Comparison of ENCODE assay signal across 28 cellular contexts in genomic region chr1:40652979-40653378, GRCh38.
"Had no signal": no experiment of that assay in that cellular context is flagged by ENCODE, and none has a peak within 500 bp of the region (broad histone marks: within the 10 kb centered on the region; RNA-seq: fewer than 3 reads in every experiment).

No MANE protein-coding gene starts in this region.

- H3K9me3 ChIP-seq: colonic mucosa, esophagus muscularis mucosa, heart right ventricle, left lung, lower lobe of right lung, neutrophil, ovary, thoracic aorta, uterus had no signal

- H3K27ac ChIP-seq: brain microvascular endothelial cell, colonic mucosa, esophagus muscularis mucosa, heart right ventricle, left lung, lower lobe of right lung, neutrophil, ovary, thoracic aorta, uterus, VCaP had no signal

- H3K36me3 ChIP-seq: brain microvascular endothelial cell, colonic mucosa, esophagus muscularis mucosa, heart right ventricle, left lung, lower lobe of right lung, neutrophil, ovary, thoracic aorta, uterus had no signal

- H3K27me3 ChIP-seq: colonic mucosa, ovary, uterus had no signal

- ATAC-seq: heart right ventricle; left lung; lower lobe of right lung; sciatic nerve; stimulated activated naive CD8-positive, alpha-beta T cell treated with anti-CD3 and anti-CD28 coated beads, Interleukin-15, Interleukin-2, amounts not matched to agents 100 U/mL and 50 U/mL, for 24 hours had no signal

- H3K4me3 ChIP-seq: colonic mucosa, esophagus muscularis mucosa, heart right ventricle, left lung, lower lobe of right lung, ovary, skin epidermis, thoracic aorta, uterus had no signal

- DNase-seq: activated CD4-positive, alpha-beta memory T cell treated with anti-CD3 and anti-CD28 coated beads for 36 hours; activated CD4-positive, alpha-beta T cell treated with anti-CD3 and anti-CD28 coated beads, Interleukin-2, amount 10 ng/mL, durations not matched to agents 24 days and 14 days; activated CD4-positive, CD25-positive, alpha-beta regulatory T cell treated with anti-CD3 and anti-CD28 coated beads, Interleukin-2, amount 50 U/mL, for 72 hours; activated CD8-positive, alpha-beta memory T cell treated with anti-CD3 and anti-CD28 coated beads, Interleukin-2, amount 50 U/mL, for 4 hours; activated effector memory CD4-positive, alpha-beta T cell treated with anti-CD3 and anti-CD28 coated beads, Interleukin-2, amount 50 U/mL, for 16 hours; activated naive CD4-positive, alpha-beta T cell treated with anti-CD3 and anti-CD28 coated beads for 36 hours; activated naive CD8-positive, alpha-beta T cell treated with anti-CD3 and anti-CD28 coated beads for 36 hours; activated T-cell treated with anti-CD3 and anti-CD28 coated beads, Interleukin-2, amount 50 U/mL, for 1 hour; brain microvascular endothelial cell; colonic mucosa; effector memory CD4-positive, alpha-beta T cell; foreskin melanocyte; heart right ventricle; left lung; lower lobe of right lung; ovary; stimulated activated CD4-positive, alpha-beta T cell treated with anti-CD3 and anti-CD28 coated beads, Interleukin-12 subunit alpha, Interleukin-12 subunit beta, amount 100 ng/mL, for 4 hours; stimulated activated CD4-positive, alpha-beta T cell treated with anti-CD3 and anti-CD28 coated beads, Interleukin-4, amount 100 ng/mL, for 1 hour; stimulated activated naive CD8-positive, alpha-beta T cell treated with anti-CD3 and anti-CD28 coated beads, Interleukin-15, Interleukin-2, amounts not matched to agents 100 U/mL and 50 U/mL, for 24 hours; T-helper 1 cell; trophoblast cell; uterus had no signal

- H3K4me1 ChIP-seq: colonic mucosa, left lung, lower lobe of right lung, uterus had no signal
